1 cellular context compared by ENCODE assay signal in the genomic region with DNA sequence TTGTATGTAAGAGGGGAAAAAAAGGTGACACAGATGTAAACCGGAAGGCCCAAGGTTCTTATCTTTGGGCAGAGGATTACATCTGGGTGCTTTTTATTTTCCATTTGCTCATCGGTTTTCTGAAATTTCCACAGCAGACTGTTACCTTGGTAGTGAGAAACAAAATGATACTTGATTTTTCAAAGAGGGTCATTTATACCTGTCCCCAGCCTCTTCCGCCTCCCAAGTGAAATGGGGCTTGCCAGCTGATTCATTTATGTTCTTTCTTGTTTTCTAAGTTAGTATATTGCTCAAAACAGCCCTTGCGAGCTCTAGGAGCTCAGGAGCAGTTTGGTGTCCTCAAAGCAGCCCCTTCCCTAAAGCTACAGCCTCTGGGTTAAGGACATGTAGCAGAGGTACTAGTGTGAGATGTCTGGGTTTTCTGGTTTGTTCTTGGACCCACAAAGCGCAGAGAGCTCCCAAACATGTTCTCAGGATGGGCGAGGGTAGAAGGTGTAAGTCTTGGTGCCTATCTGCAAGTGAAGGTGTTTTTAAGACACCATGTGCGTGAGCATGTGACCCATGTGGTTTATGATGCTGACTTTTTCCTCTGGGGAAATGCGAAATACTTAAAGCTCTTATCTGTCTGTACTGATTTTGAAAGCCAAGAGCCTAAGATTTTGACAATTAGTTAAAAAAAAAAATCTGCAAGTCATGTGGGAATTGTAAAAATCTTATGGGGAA.
A peak's percentile ranks its signal among the peaks of the same experiment; 100 is the strongest.
TF ChIP-seq lines count a peak whose summit lies in the region.

No MANE protein-coding gene starts in this region.

TF ChIP-seq in GM12878, 131 proteins besides CTCF, POLR2A, EP300 and RAD21 (continued from another document and continues in another):
- TF ChIP-seq REST (IDR thresholded peaks at IDR 0.05; ENCODE audit: low read depth, low read length) (no peak), TCF3 (IDR thresholded peaks at IDR 0.05; ENCODE audit: borderline replicate concordance, insufficient read depth, low read depth, low read length) (no peak), BRCA1 (IDR thresholded peaks at IDR 0.05; ENCODE audit: low read depth, low read length) (no peak), SREBF1 (IDR thresholded peaks at IDR 0.05; ENCODE audit: low read length) (no peak), EED (IDR thresholded peaks at IDR 0.05; ENCODE audit: low read depth) (peak; percentile 87), WRNIP1 (IDR thresholded peaks at IDR 0.05; ENCODE audit: borderline replicate concordance, low read depth, low read length) (no peak), ZNF384 (IDR thresholded peaks at IDR 0.05; ENCODE audit: borderline replicate concordance, low read depth, low read length) (0 out of 2 replicates have a peak, but pooled peaks have one; percentile 43), IRF4 (IDR thresholded peaks at IDR 0.05; ENCODE audit: low read depth, low read length) (peak; percentile 81; the same call in 1 of the 2 replicates), DPF2 (IDR thresholded peaks at IDR 0.05) (peak; percentile 83), BMI1 (IDR thresholded peaks at IDR 0.05; ENCODE audit: borderline replicate concordance) (peak; percentile 68; the same call in 1 of the 2 replicates), ZSCAN29 (IDR thresholded peaks at IDR 0.05) (no peak), ATF3 (IDR thresholded peaks at IDR 0.05; ENCODE audit: borderline replicate concordance, extremely low read depth, low read depth, low read length) (peak; percentile 61; the same call in 1 of the 2 replicates), IRF5 (IDR thresholded peaks at IDR 0.05; ENCODE audit: borderline replicate concordance) (no peak), ZBED1 (IDR thresholded peaks at IDR 0.05; ENCODE audit: borderline replicate concordance) (peak; percentile 66), NFXL1 (IDR thresholded peaks at IDR 0.05; ENCODE audit: borderline replicate concordance) (no peak), LARP7 (IDR thresholded peaks at IDR 0.05) (0 out of 2 replicates have a peak, but pooled peaks have one; percentile 19), BCL11A (IDR thresholded peaks at IDR 0.05; ENCODE audit: low read depth, low read length) (0 out of 2 replicates have a peak, but pooled peaks have one; percentile 44), ZNF24 (IDR thresholded peaks at IDR 0.05) (0 out of 2 replicates have a peak, but pooled peaks have one; percentile 51), GATAD2B (conservative IDR thresholded peaks at IDR 0.05; ENCODE audit: low read depth) (peak; percentile 43; the same call in 1 of the 2 replicates), EGR1 (IDR thresholded peaks at IDR 0.05; ENCODE audit: borderline replicate concordance in 1 of 2, low read depth in 2 of 2, low read length in 2 of 2) (no peak), SPI1 (IDR thresholded peaks at IDR 0.05; ENCODE audit: borderline replicate concordance, insufficient read depth, low read depth, low read length) (0 out of 2 replicates have a peak, but pooled peaks have one; percentile 6), CBFB (IDR thresholded peaks at IDR 0.05; ENCODE audit: low read depth) (peak; percentile 49; the same call in 1 of the 2 replicates), RB1 (IDR thresholded peaks at IDR 0.05; ENCODE audit: borderline replicate concordance) (peak; percentile 61; the same call in 1 of the 2 replicates), CREB1 (IDR thresholded peaks at IDR 0.05; ENCODE audit: low read depth) (0 out of 2 replicates have a peak, but pooled peaks have one; percentile 39), BACH1 (IDR thresholded peaks at IDR 0.05; ENCODE audit: borderline replicate concordance) (no peak), YBX1 (IDR thresholded peaks at IDR 0.05) (no peak), MTA2 (IDR thresholded peaks at IDR 0.05; ENCODE audit: low read depth) (peak; percentile 67), ESRRA (IDR thresholded peaks at IDR 0.05; ENCODE audit: low read length) (no peak), HCFC1 (IDR thresholded peaks at IDR 0.05; ENCODE audit: low read length) (no peak), JUNB (IDR thresholded peaks at IDR 0.05) (peak; percentile 96), NFIC (IDR thresholded peaks at IDR 0.05; ENCODE audit: low read depth, low read length) (peak; percentile 94), USF1 (IDR thresholded peaks at IDR 0.05; ENCODE audit: borderline replicate concordance, extremely low read length, insufficient read depth, low read depth, low read length) (peak; percentile 64), MEF2B (IDR thresholded peaks at IDR 0.05; ENCODE audit: partially characterized antibody, poor library complexity, severe bottlenecking) (peak; percentile 90), NR2F1 (conservative IDR thresholded peaks at IDR 0.05) (0 out of 2 replicates have a peak, but pooled peaks have one; percentile 30), SMAD1 (IDR thresholded peaks at IDR 0.05; ENCODE audit: low read depth, partially characterized antibody) (peak; percentile 73), CHD1 (IDR thresholded peaks at IDR 0.05; ENCODE audit: low read depth, low read length) (no peak), JUND (IDR thresholded peaks at IDR 0.05; ENCODE audit: low read depth, low read length) (peak; percentile 61; the same call in 1 of the 2 replicates), POLR2AphosphoS5 (IDR thresholded peaks at IDR 0.05; ENCODE audit: low read length) (peak; percentile 89), ZNF217 (IDR thresholded peaks at IDR 0.05) (no peak; the same call in 1 of the 2 replicates), NR2C1 (IDR thresholded peaks at IDR 0.05) (no peak)
- TF ChIP-seq, protein P1, sequence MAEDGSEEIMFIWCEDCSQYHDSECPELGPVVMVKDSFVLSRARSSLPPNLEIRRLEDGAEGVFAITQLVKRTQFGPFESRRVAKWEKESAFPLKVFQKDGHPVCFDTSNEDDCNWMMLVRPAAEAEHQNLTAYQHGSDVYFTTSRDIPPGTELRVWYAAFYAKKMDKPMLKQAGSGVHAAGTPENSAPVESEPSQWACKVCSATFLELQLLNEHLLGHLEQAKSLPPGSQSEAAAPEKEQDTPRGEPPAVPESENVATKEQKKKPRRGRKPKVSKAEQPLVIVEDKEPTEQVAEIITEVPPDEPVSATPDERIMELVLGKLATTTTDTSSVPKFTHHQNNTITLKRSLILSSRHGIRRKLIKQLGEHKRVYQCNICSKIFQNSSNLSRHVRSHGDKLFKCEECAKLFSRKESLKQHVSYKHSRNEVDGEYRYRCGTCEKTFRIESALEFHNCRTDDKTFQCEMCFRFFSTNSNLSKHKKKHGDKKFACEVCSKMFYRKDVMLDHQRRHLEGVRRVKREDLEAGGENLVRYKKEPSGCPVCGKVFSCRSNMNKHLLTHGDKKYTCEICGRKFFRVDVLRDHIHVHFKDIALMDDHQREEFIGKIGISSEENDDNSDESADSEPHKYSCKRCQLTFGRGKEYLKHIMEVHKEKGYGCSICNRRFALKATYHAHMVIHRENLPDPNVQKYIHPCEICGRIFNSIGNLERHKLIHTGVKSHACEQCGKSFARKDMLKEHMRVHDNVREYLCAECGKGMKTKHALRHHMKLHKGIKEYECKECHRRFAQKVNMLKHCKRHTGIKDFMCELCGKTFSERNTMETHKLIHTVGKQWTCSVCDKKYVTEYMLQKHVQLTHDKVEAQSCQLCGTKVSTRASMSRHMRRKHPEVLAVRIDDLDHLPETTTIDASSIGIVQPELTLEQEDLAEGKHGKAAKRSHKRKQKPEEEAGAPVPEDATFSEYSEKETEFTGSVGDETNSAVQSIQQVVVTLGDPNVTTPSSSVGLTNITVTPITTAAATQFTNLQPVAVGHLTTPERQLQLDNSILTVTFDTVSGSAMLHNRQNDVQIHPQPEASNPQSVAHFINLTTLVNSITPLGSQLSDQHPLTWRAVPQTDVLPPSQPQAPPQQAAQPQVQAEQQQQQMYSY (CRISPR knock-in tag; IDR thresholded peaks at IDR 0.05) = 0 out of 2 replicates have a peak, but pooled peaks have one; percentile 14
- TF ChIP-seq, protein P2, sequence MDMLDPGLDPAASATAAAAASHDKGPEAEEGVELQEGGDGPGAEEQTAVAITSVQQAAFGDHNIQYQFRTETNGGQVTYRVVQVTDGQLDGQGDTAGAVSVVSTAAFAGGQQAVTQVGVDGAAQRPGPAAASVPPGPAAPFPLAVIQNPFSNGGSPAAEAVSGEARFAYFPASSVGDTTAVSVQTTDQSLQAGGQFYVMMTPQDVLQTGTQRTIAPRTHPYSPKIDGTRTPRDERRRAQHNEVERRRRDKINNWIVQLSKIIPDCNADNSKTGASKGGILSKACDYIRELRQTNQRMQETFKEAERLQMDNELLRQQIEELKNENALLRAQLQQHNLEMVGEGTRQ (IDR thresholded peaks at IDR 0.05; ENCODE audit: borderline replicate concordance, low read depth, low read length) = peak; percentile 78
- TF ChIP-seq, protein P3, sequence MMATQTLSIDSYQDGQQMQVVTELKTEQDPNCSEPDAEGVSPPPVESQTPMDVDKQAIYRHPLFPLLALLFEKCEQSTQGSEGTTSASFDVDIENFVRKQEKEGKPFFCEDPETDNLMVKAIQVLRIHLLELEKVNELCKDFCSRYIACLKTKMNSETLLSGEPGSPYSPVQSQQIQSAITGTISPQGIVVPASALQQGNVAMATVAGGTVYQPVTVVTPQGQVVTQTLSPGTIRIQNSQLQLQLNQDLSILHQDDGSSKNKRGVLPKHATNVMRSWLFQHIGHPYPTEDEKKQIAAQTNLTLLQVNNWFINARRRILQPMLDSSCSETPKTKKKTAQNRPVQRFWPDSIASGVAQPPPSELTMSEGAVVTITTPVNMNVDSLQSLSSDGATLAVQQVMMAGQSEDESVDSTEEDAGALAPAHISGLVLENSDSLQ (IDR thresholded peaks at IDR 0.05) = peak; percentile 89
- TF ChIP-seq, protein P4, sequence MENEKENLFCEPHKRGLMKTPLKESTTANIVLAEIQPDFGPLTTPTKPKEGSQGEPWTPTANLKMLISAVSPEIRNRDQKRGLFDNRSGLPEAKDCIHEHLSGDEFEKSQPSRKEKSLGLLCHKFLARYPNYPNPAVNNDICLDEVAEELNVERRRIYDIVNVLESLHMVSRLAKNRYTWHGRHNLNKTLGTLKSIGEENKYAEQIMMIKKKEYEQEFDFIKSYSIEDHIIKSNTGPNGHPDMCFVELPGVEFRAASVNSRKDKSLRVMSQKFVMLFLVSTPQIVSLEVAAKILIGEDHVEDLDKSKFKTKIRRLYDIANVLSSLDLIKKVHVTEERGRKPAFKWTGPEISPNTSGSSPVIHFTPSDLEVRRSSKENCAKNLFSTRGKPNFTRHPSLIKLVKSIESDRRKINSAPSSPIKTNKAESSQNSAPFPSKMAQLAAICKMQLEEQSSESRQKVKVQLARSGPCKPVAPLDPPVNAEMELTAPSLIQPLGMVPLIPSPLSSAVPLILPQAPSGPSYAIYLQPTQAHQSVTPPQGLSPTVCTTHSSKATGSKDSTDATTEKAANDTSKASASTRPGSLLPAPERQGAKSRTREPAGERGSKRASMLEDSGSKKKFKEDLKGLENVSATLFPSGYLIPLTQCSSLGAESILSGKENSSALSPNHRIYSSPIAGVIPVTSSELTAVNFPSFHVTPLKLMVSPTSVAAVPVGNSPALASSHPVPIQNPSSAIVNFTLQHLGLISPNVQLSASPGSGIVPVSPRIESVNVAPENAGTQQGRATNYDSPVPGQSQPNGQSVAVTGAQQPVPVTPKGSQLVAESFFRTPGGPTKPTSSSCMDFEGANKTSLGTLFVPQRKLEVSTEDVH (IDR thresholded peaks at IDR 0.05; ENCODE audit: low read depth, partially characterized antibody) = peak; percentile 62
- TF ChIP-seq, protein P5, sequence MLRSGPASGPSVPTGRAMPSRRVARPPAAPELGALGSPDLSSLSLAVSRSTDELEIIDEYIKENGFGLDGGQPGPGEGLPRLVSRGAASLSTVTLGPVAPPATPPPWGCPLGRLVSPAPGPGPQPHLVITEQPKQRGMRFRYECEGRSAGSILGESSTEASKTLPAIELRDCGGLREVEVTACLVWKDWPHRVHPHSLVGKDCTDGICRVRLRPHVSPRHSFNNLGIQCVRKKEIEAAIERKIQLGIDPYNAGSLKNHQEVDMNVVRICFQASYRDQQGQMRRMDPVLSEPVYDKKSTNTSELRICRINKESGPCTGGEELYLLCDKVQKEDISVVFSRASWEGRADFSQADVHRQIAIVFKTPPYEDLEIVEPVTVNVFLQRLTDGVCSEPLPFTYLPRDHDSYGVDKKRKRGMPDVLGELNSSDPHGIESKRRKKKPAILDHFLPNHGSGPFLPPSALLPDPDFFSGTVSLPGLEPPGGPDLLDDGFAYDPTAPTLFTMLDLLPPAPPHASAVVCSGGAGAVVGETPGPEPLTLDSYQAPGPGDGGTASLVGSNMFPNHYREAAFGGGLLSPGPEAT (IDR thresholded peaks at IDR 0.05; ENCODE audit: low read depth) = peak; percentile 93
